ENCODE assay signal across 20 cellular contexts in genomic region chr7:21572914-21573313, GRCh38. TPM values are rescaled to one million over a fixed set of nuclear protein-coding genes. Genes with fewer than 3 reads are reported as not detected.
A peak's percentile ranks its signal among the peaks of the same experiment; 100 is the strongest.
DNase-seq lines count a peak whose midpoint lies in the region; ATAC-seq, FAIRE-seq and TF ChIP-seq lines count a peak whose summit lies in the region.
"Had no signal": no experiment of that assay in that cellular context is flagged by ENCODE, and none has a peak within 500 bp of the region (broad histone marks: within the 10 kb centered on the region; RNA-seq: fewer than 3 reads in every experiment).

No MANE protein-coding gene starts in this region.

- H3K4me3 ChIP-seq in gastroesophageal sphincter (no peak overlapping the region), parathyroid adenoma (ENCODE audit: low read depth, low read length) (peak overlapping the region; percentile 20), small intestine (ENCODE audit: low read depth in 1 of 2, low read length in 2 of 2) (no peak overlapping the region)
- H3K4me3 ChIP-seq: A549, GM23248 had no signal

- in situ Hi-C loops in ACHN (cut with HindIII; ENCODE audit: low pct_ligation_motif_present, low pct_unique_long_range_greater_than_20kb, low sequenced_read_pairs), result no loop called here

- DNase-seq in ACHN (peak; percentile 5), M059J (ENCODE audit: low read depth) (peak; percentile 10), small intestine (no peak), SKM-1 (lab: John Stamatoyannopoulos, UW; ENCODE audit: unreplicated experiment) (no peak), T-helper 1 cell (no peak)
- DNase-seq: 8988T; Calu3; CD4-positive, alpha-beta memory T cell; COR-L47; DMS53; DMS79 treated with DMSO at 0.1 percent for 48 hours; GM23248; H7; HCEC 1CT had no signal

- H3K79me2 ChIP-seq in parathyroid adenoma, result peaks cover 17% of the 10 kb centered on the region

- no peaks in the 10 kb centered on the region for H3K9me3 ChIP-seq in gastroesophageal sphincter
- H3K9me3 ChIP-seq in parathyroid adenoma (ENCODE audit: control insufficient read depth, low read length), result no peaks in the 10 kb centered on the region
- H3K9me3 ChIP-seq in small intestine (ENCODE audit: control insufficient read depth, low read depth), result no peaks in the 10 kb centered on the region
- H3K9me3 ChIP-seq: A549 had no signal

- no peaks in the 10 kb centered on the region for H3K36me3 ChIP-seq in gastroesophageal sphincter
- H3K36me3 ChIP-seq in parathyroid adenoma (ENCODE audit: control insufficient read depth, insufficient read depth, low read length), result peaks cover 11% of the 10 kb centered on the region
- H3K36me3 ChIP-seq in small intestine (ENCODE audit: control insufficient read depth in 2 of 2, insufficient read depth in 2 of 2, low read length in 2 of 2), result no peaks in the 10 kb centered on the region

- TF ChIP-seq CTCF in gastroesophageal sphincter (IDR thresholded peaks at IDR 0.05), result no peak
- TF ChIP-seq CTCF in parathyroid adenoma (IDR thresholded peaks at IDR 0.05), result no peak

- no peaks in the 10 kb centered on the region for H3K27me3 ChIP-seq in gastroesophageal sphincter
- H3K27me3 ChIP-seq in parathyroid adenoma (ENCODE audit: control insufficient read depth, insufficient read depth, low read length), result no peaks in the 10 kb centered on the region
- H3K27me3 ChIP-seq in small intestine (ENCODE audit: control insufficient read depth in 2 of 2, insufficient read depth in 2 of 2, low read length in 2 of 2), result no peaks in the 10 kb centered on the region

- no peak for TF ChIP-seq POLR2A in gastroesophageal sphincter (IDR thresholded peaks at IDR 0.05)

- peak overlapping the region; percentile 44 for H3K4me2 ChIP-seq in parathyroid adenoma (ENCODE audit: low read length)
- H3K4me2 ChIP-seq: A549 had no signal

- H3K27ac ChIP-seq in gastroesophageal sphincter (peak overlapping the region in 2 of 4 donors; percentile 43 to 56), parathyroid adenoma (peak overlapping the region; percentile 94), small intestine (ENCODE audit: low read depth in 1 of 2, low read length in 1 of 2) (no peak overlapping the region)
- H3K27ac ChIP-seq: A549, GM23248 had no signal

- TF ChIP-seq EP300 in gastroesophageal sphincter (IDR thresholded peaks at IDR 0.05), result no peak

- peak; percentile 10 for ATAC-seq in gastroesophageal sphincter
- ATAC-seq: A549 had no signal

- no peak overlapping the region for H2AFZ ChIP-seq in parathyroid adenoma
- H2AFZ ChIP-seq: GM23248 had no signal

- H3K4me1 ChIP-seq in gastroesophageal sphincter (peaks cover 0 to 15% (median 0%) of the 10 kb centered on the region in 3 donors), parathyroid adenoma (peaks cover 78% of the 10 kb centered on the region), small intestine (ENCODE audit: control insufficient read depth in 2 of 2, insufficient read depth in 1 of 2, low read depth in 1 of 2, low read length in 1 of 2) (no peaks in the 10 kb centered on the region)
- H3K4me1 ChIP-seq: A549 had no signal

- FAIRE-seq in small intestine (lab: Jason Lieb, UNC), result no peak
- FAIRE-seq: A549, G401.6, GM12892, H1 had no signal

- 66 to 76% methylated on average over 5 of the region's 5 CpGs for WGBS in gastroesophageal sphincter (ENCODE audit: low coverage in 1 of 2), 2 donors
- WGBS in small intestine, 3 donors, result 79 to 88% (median 82%) methylated on average over 5 of the region's 5 CpGs

- no peak overlapping the region for H3K9ac ChIP-seq in parathyroid adenoma
- H3K9ac ChIP-seq: GM23248 had no signal

RNA-seq across cellular contexts. Expression of gene DNAH11, which starts 30.1 kb away (rescaled TPM):
- 1.5 and 7.0 TPM in 2 replicates for total RNA-seq in M059J (2014; rRNA removed; shearing (Covaris generic))
- 10 to 100 TPM in 2 of 4 donors, 1 to 10 TPM in 2; 6.9 to 31.8 (median 10.4) TPM for total RNA-seq in gastroesophageal sphincter
- under 1 TPM in 1 of 3 donors, not detected in 2; 0.33 TPM for polyA plus RNA-seq in small intestine
- polyA plus RNA-seq: CD4-positive, alpha-beta memory T cell had no signal

Comparison
In these comparisons a context has a peak if more than half of its experiments do, and no peak if none do; other contexts are left out.
1. DNase-seq: peak in ACHN (single experiment) and M059J (single experiment); none in small intestine (single experiment), SKM-1 (single experiment) and T-helper 1 cell (0 of 5).